In the genomic region with DNA sequence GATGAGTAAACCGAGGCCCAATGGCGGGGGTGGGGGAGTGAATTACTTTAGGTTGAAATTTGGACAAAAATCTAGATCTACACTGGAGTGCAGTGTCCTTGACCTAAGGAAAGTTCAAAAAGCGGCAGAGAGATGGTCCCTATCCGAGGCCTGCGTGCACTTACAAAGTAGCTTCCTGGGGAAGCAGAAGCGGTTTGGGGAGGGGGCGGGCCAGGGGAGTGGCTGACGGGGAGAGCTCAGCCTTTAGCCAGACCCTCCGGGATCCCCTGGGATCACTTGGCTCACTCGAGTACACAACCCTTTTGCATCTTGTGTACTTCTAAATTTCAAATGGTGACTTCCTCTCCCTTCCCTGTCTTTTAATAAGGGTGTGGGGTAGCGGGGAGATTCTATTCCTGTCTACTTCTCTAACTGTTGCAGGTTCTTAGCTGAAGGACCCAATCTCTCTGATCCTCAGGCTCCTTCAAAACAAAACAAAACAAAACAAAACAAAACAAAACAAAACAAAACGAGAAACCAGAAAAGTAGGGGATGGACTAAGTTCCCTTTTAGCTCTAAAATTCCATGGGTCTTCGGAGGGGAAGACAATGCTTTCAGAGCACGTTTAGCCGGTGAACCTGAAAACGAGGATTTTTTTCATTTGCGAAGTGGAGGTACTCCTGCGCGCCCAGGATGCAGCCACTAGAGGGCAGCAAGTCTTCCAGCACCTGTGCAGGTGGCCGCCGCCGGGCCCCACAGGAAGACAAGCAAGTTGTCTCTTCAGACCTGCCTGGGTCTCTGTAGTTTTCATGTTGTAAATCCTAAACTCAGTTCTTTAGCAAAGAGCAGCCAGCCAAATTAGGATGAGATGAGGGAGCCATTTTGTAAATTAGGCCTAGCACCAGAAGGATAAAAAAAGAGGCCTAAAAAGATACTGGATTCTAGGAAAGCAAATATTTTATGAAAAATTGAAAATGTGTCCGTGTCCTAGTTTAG, we compare ENCODE assay signal across 8 cellular contexts. TPM values are rescaled to one million over a fixed set of nuclear protein-coding genes. Genes with fewer than 3 reads are reported as not detected.
A peak's percentile ranks its signal among the peaks of the same experiment; 100 is the strongest.
DNase-seq lines count a peak whose midpoint lies in the region; ATAC-seq and TF ChIP-seq lines count a peak whose summit lies in the region.

No MANE protein-coding gene starts in this region.

- no peaks in the 10 kb centered on the region for H3K27me3 ChIP-seq in esophagus muscularis mucosa

- peaks cover 11 to 15% of the 10 kb centered on the region in 2 donors for H3K27me3 Mint-ChIP-seq in natural killer cell (ENCODE audit: low read depth in 2 of 2)
- peaks cover 0 to 5% of the 10 kb centered on the region in 2 donors for H3K27me3 Mint-ChIP-seq in stimulated activated naive B cell treated with anti-CD40 and anti-IgM and Interleukin-4, amounts not matched to agents 10 μg/mL and 1 μg/mL and 100 μg/mL, for 72 hours

- H3K4me1 Mint-ChIP-seq in natural killer cell: peaks cover 7 to 8% of the 10 kb centered on the region in 2 donors
- H3K4me1 Mint-ChIP-seq in stimulated activated naive B cell treated with anti-CD40 and anti-IgM and Interleukin-4, amounts not matched to agents 10 μg/mL and 1 μg/mL and 100 μg/mL, for 72 hours: peaks cover 7 to 10% of the 10 kb centered on the region in 2 donors

- DNase-seq in DMS53 treated with DMSO at 0.1 percent for 48 hours (lab: John Stamatoyannopoulos, UW; ENCODE audit: unreplicated experiment): peak; percentile 64
- peak; percentile 89 for DNase-seq in HT-29 (ENCODE audit: low spot score)
- DNase-seq in NOMO-1 treated with dmso at 0.1 percent for 144 hours (lab: John Stamatoyannopoulos, UW; ENCODE audit: unreplicated experiment): peak; percentile 51
- peak; percentile 79 for DNase-seq in activated T-cell treated with anti-CD3 and anti-CD28 coated beads for 4 hours
- no peak for DNase-seq in esophagus muscularis mucosa (ENCODE audit: extremely low spot score)
- peak; percentile 68 for DNase-seq in natural killer cell
- peak; percentile 62 for DNase-seq in stimulated activated naive B cell treated with anti-CD40 and anti-IgM and Interleukin-4, amounts not matched to agents 10 μg/mL and 1 μg/mL and 100 μg/mL, for 72 hours

- H3K27ac Mint-ChIP-seq in natural killer cell: peak overlapping the region in 1 of 2 donors; percentile 45
- H3K27ac Mint-ChIP-seq in stimulated activated naive B cell treated with anti-CD40 and anti-IgM and Interleukin-4, amounts not matched to agents 10 μg/mL and 1 μg/mL and 100 μg/mL, for 72 hours: peak overlapping the region; percentile 56

- H3K9me3 ChIP-seq in esophagus muscularis mucosa: no peaks in the 10 kb centered on the region

- H3K27ac ChIP-seq in esophagus muscularis mucosa (replicated peaks in 1 of 4): no peak overlapping the region

- no peaks in the 10 kb centered on the region for H3K36me3 ChIP-seq in esophagus muscularis mucosa

- intact Hi-C loops in esophagus muscularis mucosa (cut with DNase I) (loop anchor here (2.0 to 10.0 kb wide), 2 partner anchors 91 to 141 kb away; no protein-coding TSS in a partner anchor), natural killer cell (cut with micrococcal nuclease) (loop anchor here (1.0 to 10.0 kb wide), 2 partner anchors 149 to 242 kb away; no protein-coding TSS in a partner anchor)

- TF ChIP-seq POLR2A in esophagus muscularis mucosa (IDR thresholded peaks at IDR 0.05; ENCODE audit: low read depth): no peak

- no peak for TF ChIP-seq EP300 in esophagus muscularis mucosa (IDR thresholded peaks at IDR 0.05)

- peaks cover 0 to 12% (median 8%) of the 10 kb centered on the region in 4 donors for H3K4me1 ChIP-seq in esophagus muscularis mucosa

- ATAC-seq in natural killer cell (peak; percentile 87 to 99 (median 98)), HG03457 (IDR thresholded peaks at IDR 0.05; ENCODE audit: unreplicated experiment) (no peak)
- peak; percentile 96 to 98 for ATAC-seq in stimulated activated naive B cell treated with anti-CD40 and anti-IgM and Interleukin-4, amounts not matched to agents 10 μg/mL and 1 μg/mL and 100 μg/mL, for 72 hours (replicated peaks)

- H3K4me3 Mint-ChIP-seq in natural killer cell: peak overlapping the region; percentile 47
- peak overlapping the region; percentile 67 to 73 for H3K4me3 Mint-ChIP-seq in stimulated activated naive B cell treated with anti-CD40 and anti-IgM and Interleukin-4, amounts not matched to agents 10 μg/mL and 1 μg/mL and 100 μg/mL, for 72 hours

- TF ChIP-seq CTCF in esophagus muscularis mucosa (IDR thresholded peaks at IDR 0.05): peak; percentile 88 to 95 (median 89)
- peak; percentile 95 for TF ChIP-seq CTCF in natural killer cell (IDR thresholded peaks at IDR 0.05)

- no peaks in the 10 kb centered on the region for H3K9me3 Mint-ChIP-seq in natural killer cell
- peaks cover 6 to 15% of the 10 kb centered on the region in 2 donors for H3K9me3 Mint-ChIP-seq in stimulated activated naive B cell treated with anti-CD40 and anti-IgM and Interleukin-4, amounts not matched to agents 10 μg/mL and 1 μg/mL and 100 μg/mL, for 72 hours

- peak overlapping the region in 2 of 4 donors; percentile 18 to 27 for H3K4me3 ChIP-seq in esophagus muscularis mucosa

- 21% methylated on average over 23 of the region's 23 CpGs for WGBS in esophagus muscularis mucosa

- H3K36me3 Mint-ChIP-seq in natural killer cell: no peaks in the 10 kb centered on the region
- peaks cover 0 to 4% of the 10 kb centered on the region in 2 donors for H3K36me3 Mint-ChIP-seq in stimulated activated naive B cell treated with anti-CD40 and anti-IgM and Interleukin-4, amounts not matched to agents 10 μg/mL and 1 μg/mL and 100 μg/mL, for 72 hours

RNA-seq across cellular contexts. Expression of a gene that starts 17.9 kb away (rescaled TPM):
- 13.3 and 13.9 TPM in 2 replicates for total RNA-seq in HT-29 (2014; rRNA removed; shearing (Covaris generic))
- total RNA-seq in esophagus muscularis mucosa (10 to 100 TPM; 39.4 to 55.4 (median 49.6) TPM), natural killer cell (10 to 100 TPM; 17.8 to 25.0 (median 23.7) TPM)

RNA-seq across cellular contexts. Expression of a gene that starts 53.8 kb away (rescaled TPM):
- 30.5 and 36.9 TPM in 2 replicates for total RNA-seq in HT-29 (2014; rRNA removed; shearing (Covaris generic))
- total RNA-seq in esophagus muscularis mucosa (10 to 100 TPM; 10.4 to 24.2 (median 15.9) TPM), natural killer cell (1 to 10 TPM; 4.6 to 7.2 (median 5.0) TPM)
